Comparison of ENCODE assay signal across 1 cellular context in genomic region chr12:111574797-111575443, GRCh38.
TF ChIP-seq lines count a peak whose summit lies in the region.

No MANE protein-coding gene starts in this region.

TF ChIP-seq in WTC11, 78 proteins besides CTCF, POLR2A, EP300 and RAD21 (continued from another document):
- TF ChIP-seq ESRRA (CRISPR knock-in tag; IDR thresholded peaks at IDR 0.05; ENCODE audit: borderline replicate concordance) (no peak), KAT7 (CRISPR knock-in tag; IDR thresholded peaks at IDR 0.05; ENCODE audit: borderline replicate concordance) (no peak), ELF4 (CRISPR knock-in tag; IDR thresholded peaks at IDR 0.05; ENCODE audit: low read depth) (no peak), AR (CRISPR knock-in tag; IDR thresholded peaks at IDR 0.05) (no peak), NR2C2 (CRISPR knock-in tag; IDR thresholded peaks at IDR 0.05) (no peak), ZBTB21 (CRISPR knock-in tag; IDR thresholded peaks at IDR 0.05; ENCODE audit: borderline replicate concordance) (no peak), NFATC4 (CRISPR knock-in tag; IDR thresholded peaks at IDR 0.05) (no peak), SOX15 (CRISPR knock-in tag; IDR thresholded peaks at IDR 0.05) (no peak)
